Comparison of ENCODE assay signal across 8 cellular contexts in genomic region chr14:64503184-64503433, GRCh38. TPM values are rescaled to one million over a fixed set of nuclear protein-coding genes. Genes with fewer than 3 reads are reported as not detected.
DNase-seq lines count a peak whose midpoint lies in the region; ATAC-seq and TF ChIP-seq lines count a peak whose summit lies in the region.

No MANE protein-coding gene starts in this region.

- in situ Hi-C loops in HAP-1 (cut with MboI; ENCODE audit: low sequenced_read_pairs): no loop called here

- no peak for DNase-seq in AG04450 (ENCODE audit: low read depth, low spot score)
- no peak for DNase-seq in HAP-1 (ENCODE audit: low spot score in 2 of 2)
- DNase-seq in kidney epithelial cell (ENCODE audit: low read depth): no peak
- no peak for DNase-seq in thyroid gland
- no peak for DNase-seq in D341Med (ENCODE audit: low spot score)

- H3K4me1 ChIP-seq in HAP-1 (peaks cover 30% of the 10 kb centered on the region), thyroid gland (peaks cover 53 to 61% of the 10 kb centered on the region in 2 donors)

- no peak for TF ChIP-seq POLR2A in thyroid gland (IDR thresholded peaks at IDR 0.05)

- ATAC-seq in HG03571 (IDR thresholded peaks at IDR 0.05; ENCODE audit: unreplicated experiment) (no peak), HG03432 (IDR thresholded peaks at IDR 0.05; ENCODE audit: unreplicated experiment) (no peak)

- WGBS in adipose tissue, 3 donors: 0% methylated on average over 21 of the region's 21 CpGs
- WGBS in thyroid gland, 2 donors: 0 to 1% methylated on average over 18 to 19 of the region's 21 CpGs

- intact Hi-C loops in thyroid gland (cut with DNase I): no loop called here

- H3K27ac ChIP-seq in AG04450 (ENCODE audit: low read depth, low read length): peak overlapping the region; percentile 93
- peak overlapping the region; percentile 92 for H3K27ac ChIP-seq in adipose tissue (ENCODE audit: low read depth, low read length)
- H3K27ac ChIP-seq in thyroid gland: peak overlapping the region; percentile 99 to 100 (median 99)

- H3K4me3 ChIP-seq in AG04450 (ENCODE audit: low read depth, low read length) (peak overlapping the region; percentile 82), HAP-1 (peak overlapping the region; percentile 66), kidney epithelial cell (ENCODE audit: low read depth, low read length) (peak overlapping the region; percentile 63), thyroid gland (replicated peaks in 1 of 3) (peak overlapping the region; percentile 25 to 89 (median 66))

- POLR2A ChIA-PET in AG04450 (lab: Yijun Ruan, JAX): interaction anchor here (0.7 to 1.1 kb wide), 2 partner anchors 18 to 127 kb away, joined by 3 to 4 read pairs; no protein-coding TSS in a partner anchor

- H3K9me3 ChIP-seq in AG04450 (ENCODE audit: control insufficient read depth, insufficient read depth, low read length) (peaks cover 3% of the 10 kb centered on the region; the same call in 1 of the 2 replicates), HAP-1 (no peaks in the 10 kb centered on the region), thyroid gland (no peaks in the 10 kb centered on the region)

- TF ChIP-seq CTCF in AG04450 (IDR thresholded peaks at IDR 0.05; ENCODE audit: low read depth, low read length): no peak
- no peak for TF ChIP-seq CTCF in kidney epithelial cell (IDR thresholded peaks at IDR 0.05; ENCODE audit: insufficient read depth, low read length, poor library complexity, severe bottlenecking)
- no peak for TF ChIP-seq CTCF in thyroid gland (IDR thresholded peaks at IDR 0.05)

- H3K27me3 ChIP-seq in AG04450 (ENCODE audit: control insufficient read depth, insufficient read depth, low read length) (no peaks in the 10 kb centered on the region), HAP-1 (ENCODE audit: low read depth) (no peaks in the 10 kb centered on the region), kidney epithelial cell (ENCODE audit: control insufficient read depth, insufficient read depth, low read length) (no peaks in the 10 kb centered on the region), thyroid gland (no peaks in the 10 kb centered on the region)

- H3K36me3 ChIP-seq in HAP-1 (replicated peaks) (peaks cover 3% of the 10 kb centered on the region; the same call in 1 of the 2 replicates), kidney epithelial cell (ENCODE audit: control insufficient read depth, insufficient read depth, low read length) (no peaks in the 10 kb centered on the region), thyroid gland (no peaks in the 10 kb centered on the region)

- CTCF ChIA-PET in AG04450 (lab: Charles Lee): interaction anchor here (1.0 kb wide), 1 partner anchor 134 kb away, joined by 3 read pairs; no protein-coding TSS in a partner anchor

RNA-seq across cellular contexts. Expression of gene ZBTB25, which starts 0.5 kb away (rescaled TPM):
- polyA plus RNA-seq in AG04450 (2011; rRNA removed): 6.3 and 7.3 TPM in 2 replicates
- polyA minus RNA-seq in AG04450 (2011; rRNA and poly(A)+ RNA removed): 10.1 and 11.9 TPM in 2 replicates
- polyA plus RNA-seq in adipose tissue: 1 to 10 TPM; 2.6 to 4.0 (median 3.8) TPM
- total RNA-seq in kidney epithelial cell: 7.4 and 10.1 TPM in 2 replicates
- total RNA-seq in thyroid gland: 10 to 100 TPM; 15.9 to 23.0 (median 17.7) TPM

RNA-seq across cellular contexts. Expression of gene ZBTB1, which starts 1.5 kb away (rescaled TPM):
- polyA plus RNA-seq in AG04450 (2011; rRNA removed) (30.2 and 42.1 TPM in 2 replicates), adipose tissue (10 to 100 TPM in 2 of 3 donors, 1 to 10 TPM in 1; 7.8 to 21.0 (median 19.3) TPM)
- polyA minus RNA-seq in AG04450 (2011; rRNA and poly(A)+ RNA removed): 22.7 and 51.0 TPM in 2 replicates
- total RNA-seq in kidney epithelial cell (44.1 and 46.3 TPM in 2 replicates), thyroid gland (10 to 100 TPM; 44.5 to 72.0 (median 55.9) TPM)

RNA-seq across cellular contexts. Expression of gene HSPA2, which starts 37.4 kb away (rescaled TPM):
- polyA plus RNA-seq in AG04450 (2011; rRNA removed) (18.2 and 21.4 TPM in 2 replicates), adipose tissue (1 to 10 TPM; 2.9 to 7.3 (median 6.0) TPM)
- polyA minus RNA-seq in AG04450 (2011; rRNA and poly(A)+ RNA removed): 15.6 and 18.6 TPM in 2 replicates
- total RNA-seq in kidney epithelial cell (12.0 and 14.2 TPM in 2 replicates), thyroid gland (10 to 100 TPM in 1 of 4 donors, 1 to 10 TPM in 3; 6.0 to 11.0 (median 8.4) TPM)

RNA-seq across cellular contexts. Expression of gene AKAP5, which starts 37.8 kb away (rescaled TPM):
- polyA plus RNA-seq in AG04450 (2011; rRNA removed) (0.58 and 0.77 TPM in 2 replicates), adipose tissue (under 1 TPM; 0.06 to 0.16 (median 0.11) TPM)
- 0.60 and 0.78 TPM in 2 replicates for polyA minus RNA-seq in AG04450 (2011; rRNA and poly(A)+ RNA removed)
- total RNA-seq in kidney epithelial cell (1.2 and 1.5 TPM in 2 replicates), thyroid gland (1 to 10 TPM in 3 of 4 donors, under 1 TPM in 1; 0.92 to 1.3 (median 1.0) TPM)

RNA-seq across cellular contexts. Expression of gene PPP1R36, which starts 46.7 kb away (rescaled TPM):
- polyA plus RNA-seq in AG04450 (2011; rRNA removed) (0.31 and 0.38 TPM in 2 replicates), adipose tissue (1 to 10 TPM in 2 of 3 donors, under 1 TPM in 1; 0.89 to 7.9 (median 1.0) TPM)
- 0.55 TPM in 1 of 2 replicates, not detected in the other for polyA minus RNA-seq in AG04450 (2011; rRNA and poly(A)+ RNA removed)
- total RNA-seq in kidney epithelial cell (0.75 and 1.2 TPM in 2 replicates), thyroid gland (under 1 TPM in 3 of 4 donors, not detected in 1; 0.54 to 0.67 (median 0.63) TPM)
